In genomic region chr9:130361873-130362362, GRCh38 we compare ENCODE assay signal across 22 cellular contexts.
DNase-seq lines count a peak whose midpoint lies in the region; ATAC-seq, FAIRE-seq and TF ChIP-seq lines count a peak whose summit lies in the region.
"Had no signal": no experiment of that assay in that cellular context is flagged by ENCODE, and none has a peak within 500 bp of the region (broad histone marks: within the 10 kb centered on the region; RNA-seq: fewer than 3 reads in every experiment).

No MANE protein-coding gene starts in this region.

- no peak overlapping the region for H3K9ac ChIP-seq in kidney (ENCODE audit: low read length in 2 of 2)
- H3K9ac ChIP-seq: BLaER1 treated with 17β-estradiol and CSF1 and Interleukin-3, amounts not matched to agents 10 nM and 100 nM had no signal

- FAIRE-seq in kidney (lab: Jason Lieb, UNC), result no peak
- FAIRE-seq: A549, D721Med, G401.6, GM12891, GM18507 had no signal

- no peaks in the 10 kb centered on the region for H3K4me1 Mint-ChIP-seq in progenitor cell of endocrine pancreas (ENCODE audit: low read depth)

- no peaks in the 10 kb centered on the region for H3K36me3 ChIP-seq in kidney (ENCODE audit: control insufficient read depth in 1 of 2, insufficient read depth in 2 of 2, low read length in 2 of 2)
- H3K36me3 ChIP-seq: BLaER1 treated with 17β-estradiol and CSF1 and Interleukin-3, amounts not matched to agents 10 nM and 100 nM had no signal

- H3K4me3 ChIP-seq in kidney (ENCODE audit: low read length in 2 of 2), result no peak overlapping the region
- H3K4me3 ChIP-seq: A549; BLaER1 treated with 17β-estradiol and CSF1 and Interleukin-3, amounts not matched to agents 10 nM and 100 nM had no signal

- no peaks in the 10 kb centered on the region for H3K36me3 Mint-ChIP-seq in progenitor cell of endocrine pancreas (ENCODE audit: insufficient read depth)
- H3K36me3 Mint-ChIP-seq: CD8-positive, alpha-beta T cell had no signal

- in situ Hi-C loops in GM13977 (cut with MboI; ENCODE audit: low pct_unique_long_range_greater_than_20kb, low sequenced_read_pairs, unreplicated experiment), result no loop called here

- H3K27ac Mint-ChIP-seq in progenitor cell of endocrine pancreas, result peak overlapping the region; percentile 41
- H3K27ac Mint-ChIP-seq: B cell; CD4-positive, alpha-beta T cell; CD8-positive, alpha-beta T cell had no signal

- intact Hi-C loops in Right ventricle myocardium inferior (cut with DNase I), result no loop called here
- intact Hi-C loops in Right ventricle myocardium superior (cut with DNase I), result no loop called here
- intact Hi-C loops in kidney (cut with DNase I), result no loop called here

- H3K4me3 Mint-ChIP-seq in progenitor cell of endocrine pancreas (ENCODE audit: low read depth), result no peak overlapping the region
- H3K4me3 Mint-ChIP-seq: B cell; CD4-positive, alpha-beta T cell; CD8-positive, alpha-beta T cell had no signal

- ATAC-seq in Right ventricle myocardium inferior (no peak), Right ventricle myocardium superior (ENCODE audit: poor library complexity) (no peak)
- ATAC-seq: A549; CD8-positive, alpha-beta T cell had no signal

- TF ChIP-seq CTCF in kidney (IDR thresholded peaks at IDR 0.05; ENCODE audit: borderline replicate concordance, extremely low read depth, insufficient read depth) (no peak), progenitor cell of endocrine pancreas (IDR thresholded peaks at IDR 0.05; ENCODE audit: unreplicated experiment) (no peak), GM13977 (IDR thresholded peaks at IDR 0.05; ENCODE audit: extremely low read depth, insufficient read depth, missing control alignments) (no peak)

- no peaks in the 10 kb centered on the region for H3K4me1 ChIP-seq in kidney (ENCODE audit: control insufficient read depth in 1 of 2, insufficient read depth in 1 of 2, low read depth in 1 of 2, low read length in 2 of 2)
- H3K4me1 ChIP-seq: A549, Caco-2 had no signal

- DNase-seq in Right ventricle myocardium inferior (ENCODE audit: missing footprints), result peak; percentile 47
- DNase-seq in Right ventricle myocardium superior, result no peak
- peak; percentile 73 for DNase-seq in kidney
- DNase-seq in progenitor cell of endocrine pancreas (ENCODE audit: low spot score, unreplicated experiment), result no peak
- DNase-seq in kidney tubule cell (ENCODE audit: low spot score), result no peak
- DNase-seq in GM13977 (ENCODE audit: low spot score), result no peak
- DNase-seq: AML-193; Caco-2; Calu3; CD4-positive, alpha-beta T cell; CD8-positive, alpha-beta T cell; DMS79 treated with DMSO at 0.1 percent for 48 hours; GF-D8 had no signal

- no peak overlapping the region for H3K27ac ChIP-seq in kidney (ENCODE audit: low read depth in 2 of 2, low read length in 2 of 2)
- H3K27ac ChIP-seq: 22Rv1; A549; BLaER1 treated with 17β-estradiol and CSF1 and Interleukin-3, amounts not matched to agents 10 nM and 100 nM; C4-2B had no signal

- H3K9me3 Mint-ChIP-seq in progenitor cell of endocrine pancreas (ENCODE audit: low read depth), result no peaks in the 10 kb centered on the region
- H3K9me3 Mint-ChIP-seq: CD4-positive, alpha-beta T cell; CD8-positive, alpha-beta T cell had no signal

- peaks cover 7% of the 10 kb centered on the region for H3K27me3 Mint-ChIP-seq in progenitor cell of endocrine pancreas
- H3K27me3 Mint-ChIP-seq: CD4-positive, alpha-beta T cell had no signal

- H3K9me3 ChIP-seq in kidney (ENCODE audit: control insufficient read depth in 1 of 2, low read length in 2 of 2), result no peaks in the 10 kb centered on the region
- H3K9me3 ChIP-seq: A549, Caco-2 had no signal

Comparison
In these comparisons a context has a peak if more than half of its experiments do, and no peak if none do; other contexts are left out.
1. DNase-seq: peak in Right ventricle myocardium inferior (single experiment) and kidney (single experiment); none in Right ventricle myocardium superior (single experiment), progenitor cell of endocrine pancreas (single experiment), kidney tubule cell (single experiment) and GM13977 (single experiment).